Comparison of ENCODE assay signal across 8 cellular contexts in the genomic region with DNA sequence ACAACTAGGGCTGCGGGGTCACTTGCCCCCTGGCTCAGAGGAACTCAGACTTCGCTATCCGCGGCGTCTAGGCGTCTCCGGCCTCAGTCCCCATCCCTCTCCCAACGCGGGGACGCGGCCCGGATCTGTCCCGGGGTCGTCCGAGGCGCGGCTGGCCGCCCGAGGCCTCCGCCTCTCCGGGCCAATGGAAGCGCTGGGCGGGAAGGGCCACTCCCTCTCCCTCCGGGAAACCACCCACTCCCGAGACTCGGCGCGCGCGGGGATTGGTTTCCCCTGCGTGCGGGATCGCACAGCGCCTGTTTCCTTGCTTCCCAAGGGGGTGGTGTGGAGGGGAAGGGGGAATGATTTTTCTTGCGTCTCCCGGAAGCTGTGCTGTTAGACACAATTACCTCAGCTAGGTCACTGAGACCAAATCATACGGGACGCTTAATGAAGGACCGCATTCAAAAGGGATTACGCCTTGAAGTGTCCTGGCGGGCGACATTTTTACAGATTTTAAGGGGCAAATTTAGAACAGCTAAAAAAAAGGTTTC. TPM values are rescaled to one million over a fixed set of nuclear protein-coding genes. Genes with fewer than 3 reads are reported as not detected.
DNase-seq lines count a peak whose midpoint lies in the region; ATAC-seq and TF ChIP-seq lines count a peak whose summit lies in the region.

No MANE protein-coding gene starts in this region.

- TF ChIP-seq CTCF in DOHH2 (IDR thresholded peaks at IDR 0.05; ENCODE audit: low read depth, low read length, poor library complexity, severe bottlenecking) (no peak), heart left ventricle (IDR thresholded peaks at IDR 0.05) (no peak), osteocyte (IDR thresholded peaks at IDR 0.05) (no peak)

- ATAC-seq in HG02588 (IDR thresholded peaks at IDR 0.05; ENCODE audit: unreplicated experiment) (peak; percentile 18), heart left ventricle (peak; percentile 83 to 95 (median 92)), GM21717 (IDR thresholded peaks at IDR 0.05; ENCODE audit: unreplicated experiment) (no peak)

- no peaks in the 10 kb centered on the region for H3K9me2 ChIP-seq in DOHH2 (replicated peaks; ENCODE audit: control insufficient read depth, low read length)

- H3K9me3 ChIP-seq in DOHH2 (ENCODE audit: control insufficient read depth, insufficient read depth, low read length) (no peaks in the 10 kb centered on the region), adipocyte (ENCODE audit: control insufficient read depth, low read length) (no peaks in the 10 kb centered on the region), heart left ventricle (no peaks in the 10 kb centered on the region)

- H3K27me3 Mint-ChIP-seq in osteocyte (ENCODE audit: unreplicated experiment) = no peaks in the 10 kb centered on the region

- 2 to 5% (median 3%) methylated on average over 22 to 42 of the region's 42 CpGs for WGBS in heart left ventricle, 4 donors

- peak overlapping the region; percentile 81 for H3K4me3 Mint-ChIP-seq in osteocyte (ENCODE audit: unreplicated experiment)

- H3K36me3 Mint-ChIP-seq in osteocyte (ENCODE audit: unreplicated experiment) = peaks cover 5% of the 10 kb centered on the region

- DNase-seq in NCI-H446 (lab: John Stamatoyannopoulos, UW) (peak; percentile 72 to 94), adipocyte (ENCODE audit: low read depth) (peak; percentile 86), heart left ventricle (peak; percentile 77 to 91 (median 82)), osteocyte (ENCODE audit: extremely low spot score, unreplicated experiment) (peak; percentile 92)
- no peak for DNase-seq in stimulated activated CD4-positive, alpha-beta T cell treated with anti-CD3 and anti-CD28 coated beads, Interleukin-4, amount 100 ng/mL, for 4 hours

- H3K27ac ChIP-seq in DOHH2 (ENCODE audit: low read depth, low read length) (no peak overlapping the region), heart left ventricle (peak overlapping the region in 11 of 12 donors; percentile 35 to 83 (median 68))

- peak overlapping the region; percentile 95 for H3K4me2 ChIP-seq in DOHH2 (ENCODE audit: low read length)

- H3K36me3 ChIP-seq in DOHH2 (ENCODE audit: control insufficient read depth, low read length) (no peaks in the 10 kb centered on the region), adipocyte (ENCODE audit: control insufficient read depth, insufficient read depth, low read length, severe bottlenecking) (no peaks in the 10 kb centered on the region), heart left ventricle (no peaks in the 10 kb centered on the region)

- intact Hi-C loops in heart left ventricle (cut with DNase I) = loop anchor here in 1 of 10 donors (5.0 kb wide), 1 partner anchor 51 kb away; no protein-coding TSS in a partner anchor

- H3K4me3 ChIP-seq in DOHH2 (ENCODE audit: low read length) (peak overlapping the region; percentile 78), adipocyte (ENCODE audit: low read length) (peak overlapping the region; percentile 87), heart left ventricle (peak overlapping the region; percentile 48 to 79 (median 66))

- H3K4me1 Mint-ChIP-seq in osteocyte (ENCODE audit: unreplicated experiment) = peaks cover 11% of the 10 kb centered on the region

- no peak for TF ChIP-seq POLR2A in heart left ventricle (IDR thresholded peaks at IDR 0.05)

- H3K27me3 ChIP-seq in DOHH2 (ENCODE audit: control insufficient read depth, low read length) (peaks cover 15% of the 10 kb centered on the region), adipocyte (replicated peaks; ENCODE audit: control insufficient read depth, insufficient read depth, low read length) (no peaks in the 10 kb centered on the region), heart left ventricle (peaks cover 0 to 12% (median 0%) of the 10 kb centered on the region in 9 donors)

- peak overlapping the region; percentile 39 for H3K9ac ChIP-seq in adipocyte (ENCODE audit: low read length)

- H3K4me1 ChIP-seq in DOHH2 (ENCODE audit: control insufficient read depth, low read length) (peaks cover 13% of the 10 kb centered on the region), adipocyte (ENCODE audit: control insufficient read depth, insufficient read depth, low read length) (peaks cover 5% of the 10 kb centered on the region), heart left ventricle (peaks cover 0 to 19% (median 4%) of the 10 kb centered on the region in 12 donors)

- no peaks in the 10 kb centered on the region for H3K9me3 Mint-ChIP-seq in osteocyte (ENCODE audit: unreplicated experiment)

- peaks cover 5% of the 10 kb centered on the region for H3F3A ChIP-seq in DOHH2 (ENCODE audit: control insufficient read depth, insufficient read depth)

- no peaks in the 10 kb centered on the region for H3K79me2 ChIP-seq in DOHH2 (ENCODE audit: control insufficient read depth, low read length)

- H3K27ac Mint-ChIP-seq in osteocyte (ENCODE audit: unreplicated experiment) = peak overlapping the region; percentile 85

- no peaks in the 10 kb centered on the region for H4K20me1 ChIP-seq in DOHH2 (ENCODE audit: control insufficient read depth, insufficient read depth, low read depth, low read length)

RNA-seq across cellular contexts. Expression of gene NR2F1, which starts 38.4 kb away (rescaled TPM):
- total RNA-seq in heart left ventricle (10 to 100 TPM in 1 of 9 donors, 1 to 10 TPM in 1, under 1 TPM in 4, not detected in 3; 0.37 to 13.5 (median 0.68) TPM), osteocyte (189 and 197 TPM in 2 replicates)
- polyA plus RNA-seq in heart left ventricle = under 1 TPM; 0.46 to 0.65 TPM

RNA-seq across cellular contexts. Expression of gene NR2F1-AS1, which starts 40.4 kb away (rescaled TPM):
- 1 to 10 TPM in 2 of 9 donors, under 1 TPM in 4, not detected in 3; 0.17 to 4.5 (median 0.82) TPM for total RNA-seq in heart left ventricle
- under 1 TPM; 0.24 to 0.57 TPM for polyA plus RNA-seq in heart left ventricle
- 40.9 and 42.8 TPM in 2 replicates for total RNA-seq in osteocyte

Comparison
In these comparisons a context has a peak if more than half of its experiments do, and no peak if none do; other contexts are left out.
1. DNase-seq: peak in NCI-H446 (2 of 2), adipocyte (single experiment), heart left ventricle (5 of 5) and osteocyte (single experiment); none in stimulated activated CD4-positive, alpha-beta T cell treated with anti-CD3 and anti-CD28 coated beads, Interleukin-4, amount 100 ng/mL, for 4 hours (0 of 2).
2. RNA of gene NR2F1, which starts 38.4 kb away (total RNA-seq): 189 to 197 TPM in osteocyte; 0.37 to 13.5 TPM in heart left ventricle; every median in the first group is over 10 times any median in the second.
3. Peak in every context shown above with its lines, with median percentiles within 50 percentile points of each other: H3K4me3 ChIP-seq.